29 cellular contexts compared by ENCODE assay signal in the genomic region with DNA sequence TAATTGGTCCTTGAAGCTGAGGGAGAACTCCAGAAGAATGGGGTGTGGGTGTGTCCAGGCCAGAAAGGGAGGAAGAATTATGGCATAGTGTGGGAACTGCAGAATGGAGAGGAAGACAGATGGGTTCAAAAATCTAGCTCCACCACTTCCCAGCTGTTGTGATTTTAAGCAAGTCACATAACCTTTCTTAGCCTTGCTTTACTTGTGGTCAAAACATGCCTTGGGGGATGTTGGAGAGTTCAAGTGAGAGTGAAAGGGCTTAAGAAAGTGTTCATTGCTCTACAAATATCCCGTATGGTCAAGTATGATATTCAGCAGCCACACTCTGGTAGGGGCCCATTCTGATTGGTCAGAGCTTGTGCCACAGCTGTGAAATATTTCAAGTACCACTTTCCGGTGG.
"Had no signal": no experiment of that assay in that cellular context is flagged by ENCODE, and none has a peak within 500 bp of the region (broad histone marks: within the 10 kb centered on the region; RNA-seq: fewer than 3 reads in every experiment).

No MANE protein-coding gene starts in this region.

- H3K27me3 ChIP-seq: left lung, testis, thyroid gland, transverse colon, upper lobe of left lung, vagina had no signal

- H3K4me3 ChIP-seq: left lung, lower lobe of right lung, pancreas, prostate gland, spleen, testis, thyroid gland, transverse colon, upper lobe of left lung, vagina had no signal

- H3K36me3 ChIP-seq: left lung, lower lobe of right lung, pancreas, prostate gland, spleen, thyroid gland, transverse colon, upper lobe of left lung, vagina had no signal

- DNase-seq: hypothalamus; immature natural killer cell; kidney; left colon; left lung; lower lobe of right lung; mammary epithelial cell; mesenchymal stem cell; naive thymus-derived CD4-positive, alpha-beta T cell; nucleus accumbens; pancreas; posterior cingulate gyrus; retina; right cardiac atrium; small intestine; spleen; stimulated activated CD4-positive, alpha-beta T cell treated with anti-CD3 and anti-CD28 coated beads, Interleukin-4, amount 100 ng/mL, for 24 hours; stimulated activated CD8-positive, alpha-beta memory T cell treated with anti-CD3 and anti-CD28 coated beads, Interleukin-4, amount 100 ng/mL, for 48 hours; stimulated activated naive CD4-positive, alpha-beta T cell treated with Interleukin-2 at 50 U/mL for 16 hours; stimulated activated naive CD8-positive, alpha-beta T cell treated with anti-CD3 and anti-CD28 coated beads, Interleukin-15, amount 100 ng/mL, for 72 hours; testis; thyroid gland; transverse colon; upper lobe of left lung had no signal

- ATAC-seq: left colon; left lung; lower lobe of right lung; naive thymus-derived CD4-positive, alpha-beta T cell; natural killer cell treated with Interleukin-12 subunit alpha and Interleukin-12 subunit beta and Interleukin-15 and Interleukin-18, amount 100 ng/mL, for 72 hours; pancreas; right cardiac atrium; sciatic nerve; stimulated activated memory B cell treated with anti-CD40 and anti-IgM and Interleukin-4, amounts not matched to agents 10 μg/mL and 1 μg/mL and 100 μg/mL, for 72 hours; stimulated activated naive CD8-positive, alpha-beta T cell treated with anti-CD3 and anti-CD28 coated beads, Interleukin-15, amount 100 ng/mL, for 72 hours had no signal

- H3K4me1 ChIP-seq: left lung, lower lobe of right lung, pancreas, prostate gland, spleen, testis, thyroid gland, transverse colon, upper lobe of left lung, vagina had no signal

- H3K9me3 ChIP-seq: left lung, lower lobe of right lung, pancreas, prostate gland, spleen, testis, thyroid gland, transverse colon, upper lobe of left lung, vagina had no signal

- H3K27ac ChIP-seq: left lung, lower lobe of right lung, pancreas, prostate gland, spleen, testis, thyroid gland, transverse colon, upper lobe of left lung, vagina had no signal
